In genomic region chr7:44062180-44062902, GRCh38 we compare ENCODE assay signal across 20 cellular contexts. TPM values are rescaled to one million over a fixed set of nuclear protein-coding genes. Genes with fewer than 3 reads are reported as not detected.
A peak's percentile ranks its signal among the peaks of the same experiment; 100 is the strongest.
DNase-seq lines count a peak whose midpoint lies in the region; ATAC-seq, FAIRE-seq and TF ChIP-seq lines count a peak whose summit lies in the region.
"Had no signal": no experiment of that assay in that cellular context is flagged by ENCODE, and none has a peak within 500 bp of the region (broad histone marks: within the 10 kb centered on the region; RNA-seq: fewer than 3 reads in every experiment).

No MANE protein-coding gene starts in this region.

- POLR2A ChIA-PET in activated CD4-positive, alpha-beta T cell treated with anti-CD3 and anti-CD28 coated beads for 36 hours (lab: Charles Lee): no interaction called here
- POLR2A ChIA-PET in RWPE1 (lab: Yijun Ruan, JAX; ENCODE audit: low non-redundant PET): no interaction called here

- no peak for TF ChIP-seq POLR2A in spleen (IDR thresholded peaks at IDR 0.05)

- peaks cover 5 to 21% of the 10 kb centered on the region in 2 donors for H3K4me1 ChIP-seq in kidney (ENCODE audit: control insufficient read depth in 1 of 2, insufficient read depth in 1 of 2, low read depth in 1 of 2, low read length in 2 of 2)
- H3K4me1 ChIP-seq in spleen: peaks cover 25 to 99% (median 86%) of the 10 kb centered on the region in 6 donors
- H3K4me1 ChIP-seq: A549 had no signal

- H3K27me3 Mint-ChIP-seq in activated CD4-positive, alpha-beta T cell treated with anti-CD3 and anti-CD28 coated beads for 36 hours: no peaks in the 10 kb centered on the region
- no peaks in the 10 kb centered on the region for H3K27me3 Mint-ChIP-seq in activated CD4-positive, alpha-beta T cell treated with anti-CD3 and anti-CD28 coated beads, Interleukin-2, amount 10 ng/mL, durations not matched to agents 24 days and 14 days
- H3K27me3 Mint-ChIP-seq: activated naive CD4-positive, alpha-beta T cell treated with anti-CD3 and anti-CD28 coated beads, Interleukin-2, amount 50 U/mL, for 24 hours had no signal

- H3K9me3 ChIP-seq in kidney (ENCODE audit: control insufficient read depth in 1 of 2, low read length in 2 of 2): no peaks in the 10 kb centered on the region
- H3K9me3 ChIP-seq in spleen: no peaks in the 10 kb centered on the region
- H3K9me3 ChIP-seq: A549, upper lobe of left lung had no signal

- H3K27ac Mint-ChIP-seq in activated CD4-positive, alpha-beta T cell treated with anti-CD3 and anti-CD28 coated beads for 36 hours: no peak overlapping the region
- H3K27ac Mint-ChIP-seq in activated CD4-positive, alpha-beta T cell treated with anti-CD3 and anti-CD28 coated beads, Interleukin-2, amount 10 ng/mL, durations not matched to agents 24 days and 14 days: no peak overlapping the region
- H3K27ac Mint-ChIP-seq: activated naive CD4-positive, alpha-beta T cell treated with anti-CD3 and anti-CD28 coated beads, Interleukin-2, amount 50 U/mL, for 24 hours; CD8-positive, alpha-beta T cell; nephron had no signal

- CTCF ChIA-PET in activated CD4-positive, alpha-beta T cell treated with anti-CD3 and anti-CD28 coated beads for 36 hours (lab: Charles Lee): no interaction called here
- CTCF ChIA-PET in RWPE1 (lab: Yijun Ruan, JAX): no interaction called here

- TF ChIP-seq CTCF in RWPE1 (conservative IDR thresholded peaks at IDR 0.05; ENCODE audit: low read depth) (no peak), kidney (IDR thresholded peaks at IDR 0.05; ENCODE audit: borderline replicate concordance, extremely low read depth, insufficient read depth) (no peak), spleen (IDR thresholded peaks at IDR 0.05 in 8 of 11, conservative IDR thresholded peaks at IDR 0.05 in 3 of 11) (no peak)

- no peak overlapping the region for H3K4me3 ChIP-seq in kidney (ENCODE audit: low read length in 2 of 2)
- H3K4me3 ChIP-seq in spleen: no peak overlapping the region
- H3K4me3 ChIP-seq: A549, upper lobe of left lung had no signal

- ATAC-seq in activated CD4-positive, alpha-beta T cell treated with anti-CD3 and anti-CD28 coated beads for 36 hours: no peak
- ATAC-seq: A549; CD8-positive, alpha-beta T cell had no signal

- H3K36me3 ChIP-seq in kidney (ENCODE audit: control insufficient read depth in 1 of 2, insufficient read depth in 2 of 2, low read length in 2 of 2) (peaks cover 25 to 29% of the 10 kb centered on the region in 2 donors), spleen (peaks cover 0 to 62% (median 51%) of the 10 kb centered on the region in 6 donors)

- no peak for FAIRE-seq in kidney (lab: Jason Lieb, UNC)
- FAIRE-seq: A549, H54 had no signal

- 72 to 93% (median 76%) methylated on average over 3 to 11 of the region's 11 CpGs for WGBS in spleen, 5 donors

- no peak overlapping the region for H3K9ac ChIP-seq in kidney (ENCODE audit: low read length in 2 of 2)

- H3K9me3 Mint-ChIP-seq in activated CD4-positive, alpha-beta T cell treated with anti-CD3 and anti-CD28 coated beads for 36 hours (ENCODE audit: low read depth): no peaks in the 10 kb centered on the region
- no peaks in the 10 kb centered on the region for H3K9me3 Mint-ChIP-seq in activated CD4-positive, alpha-beta T cell treated with anti-CD3 and anti-CD28 coated beads, Interleukin-2, amount 10 ng/mL, durations not matched to agents 24 days and 14 days
- H3K9me3 Mint-ChIP-seq: activated naive CD4-positive, alpha-beta T cell treated with anti-CD3 and anti-CD28 coated beads, Interleukin-2, amount 50 U/mL, for 24 hours; CD8-positive, alpha-beta T cell; nephron had no signal

- H3K27me3 ChIP-seq in spleen (replicated peaks in 1 of 7): no peaks in the 10 kb centered on the region
- H3K27me3 ChIP-seq: upper lobe of left lung had no signal

- peaks cover 23% of the 10 kb centered on the region for H3K4me1 Mint-ChIP-seq in activated CD4-positive, alpha-beta T cell treated with anti-CD3 and anti-CD28 coated beads for 36 hours
- H3K4me1 Mint-ChIP-seq in activated CD4-positive, alpha-beta T cell treated with anti-CD3 and anti-CD28 coated beads, Interleukin-2, amount 10 ng/mL, durations not matched to agents 24 days and 14 days: no peaks in the 10 kb centered on the region

- H3K27ac ChIP-seq in RWPE1: peak overlapping the region; percentile 49
- H3K27ac ChIP-seq in kidney (ENCODE audit: low read depth in 2 of 2, low read length in 2 of 2): peak overlapping the region in 1 of 2 donors; percentile 45
- peak overlapping the region in 6 of 8 donors; percentile 29 to 94 (median 68) for H3K27ac ChIP-seq in spleen
- H3K27ac ChIP-seq: A549 had no signal

- DNase-seq in activated CD4-positive, alpha-beta T cell treated with anti-CD3 and anti-CD28 coated beads for 36 hours: peak; percentile 5
- DNase-seq in activated CD4-positive, alpha-beta T cell treated with anti-CD3 and anti-CD28 coated beads, Interleukin-2, amount 10 ng/mL, durations not matched to agents 24 days and 14 days: no peak
- DNase-seq in RWPE1 (ENCODE audit: low spot score) (no peak), kidney (peak; percentile 81), spleen (peak; percentile 76), kidney tubule cell (ENCODE audit: low spot score) (no peak), dermis blood vessel endothelial cell (no peak)
- DNase-seq in stimulated activated CD4-positive, alpha-beta T cell treated with anti-CD3 and anti-CD28 coated beads, Interleukin-1b, Interleukin-23, amount 100 ng/mL, for 48 hours: no peak
- DNase-seq: activated CD4-positive, CD25-positive, alpha-beta regulatory T cell; activated CD8-positive, alpha-beta memory T cell treated with anti-CD3 and anti-CD28 coated beads, Interleukin-2, amount 50 U/mL, for 48 hours; CD8-positive, alpha-beta T cell; effector CD8-positive, alpha-beta T cell; NCI-H2081 treated with DMSO at 0.1 percent for 48 hours; retina; stimulated activated CD4-positive, alpha-beta T cell treated with anti-CD3 and anti-CD28 coated beads, Interleukin-4, amount 100 ng/mL, for 24 hours had no signal

- H3K36me3 Mint-ChIP-seq in activated CD4-positive, alpha-beta T cell treated with anti-CD3 and anti-CD28 coated beads for 36 hours (ENCODE audit: low read depth): peaks cover 27% of the 10 kb centered on the region
- H3K36me3 Mint-ChIP-seq in activated CD4-positive, alpha-beta T cell treated with anti-CD3 and anti-CD28 coated beads, Interleukin-2, amount 10 ng/mL, durations not matched to agents 24 days and 14 days (ENCODE audit: low read depth): peaks cover 35% of the 10 kb centered on the region

- intact Hi-C loops in activated CD4-positive, alpha-beta T cell treated with anti-CD3 and anti-CD28 coated beads for 36 hours (cut with DNase I, micrococcal nuclease): no loop called here
- intact Hi-C loops in activated CD4-positive, alpha-beta T cell treated with anti-CD3 and anti-CD28 coated beads, Interleukin-2, amount 10 ng/mL, durations not matched to agents 24 days and 14 days (cut with micrococcal nuclease): no loop called here
- intact Hi-C loops in kidney (cut with DNase I): no loop called here
- intact Hi-C loops in spleen (cut with DNase I; ENCODE audit: low total_unique reads): no loop called here

- no peak overlapping the region for H3K4me3 Mint-ChIP-seq in activated CD4-positive, alpha-beta T cell treated with anti-CD3 and anti-CD28 coated beads for 36 hours
- H3K4me3 Mint-ChIP-seq in activated CD4-positive, alpha-beta T cell treated with anti-CD3 and anti-CD28 coated beads, Interleukin-2, amount 10 ng/mL, durations not matched to agents 24 days and 14 days: no peak overlapping the region
- H3K4me3 Mint-ChIP-seq: activated naive CD4-positive, alpha-beta T cell treated with anti-CD3 and anti-CD28 coated beads, Interleukin-2, amount 50 U/mL, for 24 hours; CD8-positive, alpha-beta T cell; nephron had no signal

RNA-seq across cellular contexts. Expression of gene PGAM2, which starts 3.0 kb away (rescaled TPM):
- total RNA-seq in activated CD4-positive, alpha-beta T cell treated with anti-CD3 and anti-CD28 coated beads for 36 hours: not detected
- total RNA-seq in activated CD4-positive, alpha-beta T cell treated with anti-CD3 and anti-CD28 coated beads, Interleukin-2, amount 10 ng/mL, durations not matched to agents 24 days and 14 days: 0.42 TPM in 1 of 2 replicates, not detected in the other
- total RNA-seq in kidney: 2.1 TPM
- 37.7 TPM for polyA plus RNA-seq in kidney (ENCODE audit: insufficient read depth, low read depth, low replicate concordance)
- total RNA-seq in spleen: 1 to 10 TPM in 4 of 7 donors, under 1 TPM in 2, not detected in 1; 0.75 to 2.8 (median 1.2) TPM
- polyA plus RNA-seq in spleen: 1 to 10 TPM; 1.6 to 4.0 (median 2.6) TPM
- total RNA-seq in dermis blood vessel endothelial cell: 0.19 and 0.51 TPM in 2 replicates
- polyA plus RNA-seq: A549 had no signal

RNA-seq across cellular contexts. Expression of gene DBNL, which starts 17.8 kb away (rescaled TPM):
- total RNA-seq in activated CD4-positive, alpha-beta T cell treated with anti-CD3 and anti-CD28 coated beads for 36 hours: 100 to 1,000 TPM; 106 to 117 TPM
- 127 and 131 TPM in 2 replicates for total RNA-seq in activated CD4-positive, alpha-beta T cell treated with anti-CD3 and anti-CD28 coated beads, Interleukin-2, amount 10 ng/mL, durations not matched to agents 24 days and 14 days
- total RNA-seq in kidney (103 TPM), spleen (100 to 1,000 TPM; 169 to 257 (median 210) TPM), dermis blood vessel endothelial cell (153 and 182 TPM in 2 replicates)
- polyA plus RNA-seq in kidney (ENCODE audit: insufficient read depth, low read depth, low replicate concordance) (85.9 TPM), spleen (100 to 1,000 TPM; 118 to 205 (median 134) TPM)

RNA-seq across cellular contexts. Expression of gene POLM, which starts 20.0 kb away (rescaled TPM):
- 10 to 100 TPM; 27.0 to 29.9 TPM for total RNA-seq in activated CD4-positive, alpha-beta T cell treated with anti-CD3 and anti-CD28 coated beads for 36 hours
- 39.3 and 41.9 TPM in 2 replicates for total RNA-seq in activated CD4-positive, alpha-beta T cell treated with anti-CD3 and anti-CD28 coated beads, Interleukin-2, amount 10 ng/mL, durations not matched to agents 24 days and 14 days
- total RNA-seq in kidney: 41.4 TPM
- polyA plus RNA-seq in kidney (ENCODE audit: insufficient read depth, low read depth, low replicate concordance): 16.3 TPM
- 100 to 1,000 TPM in 1 of 7 donors, 10 to 100 TPM in 6; 42.8 to 104 (median 63.4) TPM for total RNA-seq in spleen
- polyA plus RNA-seq in spleen: 10 to 100 TPM; 22.0 to 44.9 (median 30.3) TPM
- total RNA-seq in dermis blood vessel endothelial cell: 13.9 and 16.2 TPM in 2 replicates

RNA-seq across cellular contexts. Expression of gene AEBP1, which starts 41.8 kb away (rescaled TPM):
- 10 to 100 TPM; 18.2 to 18.3 TPM for total RNA-seq in activated CD4-positive, alpha-beta T cell treated with anti-CD3 and anti-CD28 coated beads for 36 hours
- 21.6 and 22.2 TPM in 2 replicates for total RNA-seq in activated CD4-positive, alpha-beta T cell treated with anti-CD3 and anti-CD28 coated beads, Interleukin-2, amount 10 ng/mL, durations not matched to agents 24 days and 14 days
- total RNA-seq in kidney (164 TPM), spleen (100 to 1,000 TPM in 2 of 7 donors, 10 to 100 TPM in 5; 67.5 to 106 (median 88.3) TPM), dermis blood vessel endothelial cell (12.9 and 40.4 TPM in 2 replicates)
- polyA plus RNA-seq in kidney (ENCODE audit: insufficient read depth, low read depth, low replicate concordance) (89.4 TPM), spleen (10 to 100 TPM; 41.3 to 71.7 (median 49.7) TPM)
- polyA plus RNA-seq: A549 had no signal

Comparison
In these comparisons a context has a peak if more than half of its experiments do, and no peak if none do; other contexts are left out.
1. DNase-seq: peak in activated CD4-positive, alpha-beta T cell treated with anti-CD3 and anti-CD28 coated beads for 36 hours (single experiment), kidney (single experiment) and spleen (single experiment); none in activated CD4-positive, alpha-beta T cell treated with anti-CD3 and anti-CD28 coated beads, Interleukin-2, amount 10 ng/mL, durations not matched to agents 24 days and 14 days (single experiment), RWPE1 (single experiment), kidney tubule cell (single experiment), dermis blood vessel endothelial cell (single experiment) and stimulated activated CD4-positive, alpha-beta T cell treated with anti-CD3 and anti-CD28 coated beads, Interleukin-1b, Interleukin-23, amount 100 ng/mL, for 48 hours (single experiment).